21 cellular contexts compared by ENCODE assay signal in genomic region chr11:44945639-44946038, GRCh38. TPM values are rescaled to one million over a fixed set of nuclear protein-coding genes. Genes with fewer than 3 reads are reported as not detected.
DNase-seq lines count a peak whose midpoint lies in the region; ATAC-seq and TF ChIP-seq lines count a peak whose summit lies in the region.
"Had no signal": no experiment of that assay in that cellular context is flagged by ENCODE, and none has a peak within 500 bp of the region (broad histone marks: within the 10 kb centered on the region; RNA-seq: fewer than 3 reads in every experiment).

No MANE protein-coding gene starts in this region.

- ATAC-seq in GM19328 (IDR thresholded peaks at IDR 0.05; ENCODE audit: unreplicated experiment) (no peak), HG02588 (IDR thresholded peaks at IDR 0.05; ENCODE audit: unreplicated experiment) (no peak)
- ATAC-seq: activated CD8-positive, alpha-beta memory T cell treated with anti-CD3 and anti-CD28 coated beads, Interleukin-2, amount 10 ng/mL, durations not matched to agents 7 days and 5 days; naive thymus-derived CD4-positive, alpha-beta T cell; pancreas; SK-N-SH treated with all-trans-retinoic acid at 6 μM for 48 hours had no signal

- peak; percentile 9 for TF ChIP-seq EP300 in esophagus muscularis mucosa (IDR thresholded peaks at IDR 0.05)

- H3K9ac ChIP-seq in BLaER1, result peak overlapping the region; percentile 47; the same call in 1 of the 2 replicates

- intact Hi-C loops in esophagus muscularis mucosa (cut with DNase I), result no loop called here
- intact Hi-C loops in posterior vena cava (cut with DNase I), result no loop called here

- H3K4me1 ChIP-seq in BLaER1 (peaks cover 84% of the 10 kb centered on the region), esophagus muscularis mucosa (peaks cover 58 to 96% (median 79%) of the 10 kb centered on the region in 4 donors), right atrium auricular region (peaks cover 0 to 70% of the 10 kb centered on the region in 2 donors)

- H3K4me2 ChIP-seq in BLaER1, result peak overlapping the region; percentile 99

- H3K27ac ChIP-seq in BLaER1, result peak overlapping the region; percentile 91
- peak overlapping the region; percentile 49 to 71 (median 60) for H3K27ac ChIP-seq in esophagus muscularis mucosa (replicated peaks in 1 of 4)
- peak overlapping the region; percentile 58 to 80 for H3K27ac ChIP-seq in right atrium auricular region
- H3K27ac ChIP-seq: pancreas had no signal

- 87% methylated on average over 10 of the region's 10 CpGs for WGBS in esophagus muscularis mucosa

- H3K4me3 ChIP-seq in BLaER1 (0 out of 2 replicates have a peak overlapping the region, but pooled peaks have one; percentile 15), esophagus muscularis mucosa (peak overlapping the region in 1 of 4 donors; percentile 5), right atrium auricular region (no peak overlapping the region)
- H3K4me3 ChIP-seq: pancreas had no signal

- TF ChIP-seq CTCF in esophagus muscularis mucosa (IDR thresholded peaks at IDR 0.05), result no peak
- no peak for TF ChIP-seq CTCF in right atrium auricular region (IDR thresholded peaks at IDR 0.05)

- H3K9me3 ChIP-seq in BLaER1 (no peaks in the 10 kb centered on the region), esophagus muscularis mucosa (no peaks in the 10 kb centered on the region), right atrium auricular region (no peaks in the 10 kb centered on the region)
- H3K9me3 ChIP-seq: pancreas had no signal

- H4K20me1 ChIP-seq in BLaER1, result peaks cover 75% of the 10 kb centered on the region

- H3K27me3 ChIP-seq in BLaER1 (no peaks in the 10 kb centered on the region), esophagus muscularis mucosa (no peaks in the 10 kb centered on the region), right atrium auricular region (no peaks in the 10 kb centered on the region)
- H3K27me3 ChIP-seq: pancreas had no signal

- TF ChIP-seq POLR2A in esophagus muscularis mucosa (IDR thresholded peaks at IDR 0.05; ENCODE audit: low read depth), result no peak

- DNase-seq in esophagus muscularis mucosa (ENCODE audit: extremely low spot score), result no peak
- peak; percentile 76 for DNase-seq in right atrium auricular region (ENCODE audit: low spot score)
- DNase-seq in posterior vena cava (ENCODE audit: low spot score), result peak; percentile 88
- DNase-seq in activated naive CD4-positive, alpha-beta T cell treated with anti-CD3 and anti-CD28 coated beads, Interleukin-2, amount 50 U/mL, for 16 hours, result no peak
- no peak for DNase-seq in RPMI8226
- DNase-seq: activated CD4-positive, alpha-beta T cell treated with anti-CD3 and anti-CD28 coated beads for 4 hours; activated CD8-positive, alpha-beta memory T cell treated with anti-CD3 and anti-CD28 coated beads, Interleukin-2, amount 10 ng/mL, durations not matched to agents 7 days and 5 days; activated naive CD8-positive, alpha-beta T cell treated with anti-CD3 and anti-CD28 coated beads for 36 hours; HFFc6; kidney; mesendoderm; naive thymus-derived CD4-positive, alpha-beta T cell; NCI-H1105 treated with DMSO at 0.1 percent for 48 hours; NCI-H2029; stimulated activated CD4-positive, alpha-beta T cell treated with anti-CD3 and anti-CD28 coated beads, Interleukin-1b, Interleukin-23, amount 100 ng/mL, for 48 hours; T-helper 2 cell had no signal

- H3K36me3 ChIP-seq in BLaER1 (peaks cover 8% of the 10 kb centered on the region), esophagus muscularis mucosa (peaks cover 0 to 7% (median 0%) of the 10 kb centered on the region in 4 donors), right atrium auricular region (no peaks in the 10 kb centered on the region)
- H3K36me3 ChIP-seq: pancreas had no signal

RNA-seq across cellular contexts. Expression of gene TP53I11, which starts 5.0 kb away (rescaled TPM):
- total RNA-seq in esophagus muscularis mucosa (10 to 100 TPM; 51.1 to 76.1 (median 59.2) TPM), right atrium auricular region (10 to 100 TPM; 46.7 to 89.0 TPM), posterior vena cava (100 to 1,000 TPM; 107 to 186 TPM)

Comparison
In these comparisons a context has a peak if more than half of its experiments do, and no peak if none do; other contexts are left out.
1. DNase-seq: peak in right atrium auricular region (single experiment) and posterior vena cava (single experiment); none in esophagus muscularis mucosa (single experiment), activated naive CD4-positive, alpha-beta T cell treated with anti-CD3 and anti-CD28 coated beads, Interleukin-2, amount 50 U/mL, for 16 hours (single experiment) and RPMI8226 (single experiment).
2. Peak in every context shown above with its lines, with median percentiles within 50 percentile points of each other: H3K27ac ChIP-seq.